13 cellular contexts compared by ENCODE assay signal in the genomic region with DNA sequence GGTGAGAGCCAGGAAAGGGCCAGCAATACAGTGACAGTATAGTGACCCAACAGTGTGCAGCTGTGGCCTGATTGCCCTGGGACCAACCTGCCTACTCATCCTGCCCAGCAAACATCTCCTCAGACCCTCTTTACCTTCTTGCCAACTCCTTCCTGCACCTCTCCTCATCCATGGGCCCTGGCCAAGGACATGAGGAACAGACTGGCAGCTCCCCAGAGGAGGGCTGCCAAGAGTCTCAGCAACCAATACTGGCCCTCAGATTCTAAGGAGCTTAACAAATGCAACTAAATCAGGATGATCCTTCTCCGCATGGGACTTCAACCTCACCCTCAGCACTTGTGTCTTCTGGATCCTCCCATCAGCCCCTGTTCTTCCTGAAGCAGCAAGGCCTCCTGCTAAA.
DNase-seq lines count a peak whose midpoint lies in the region; ATAC-seq and TF ChIP-seq lines count a peak whose summit lies in the region.
"Had no signal": no experiment of that assay in that cellular context is flagged by ENCODE, and none has a peak within 500 bp of the region (broad histone marks: within the 10 kb centered on the region; RNA-seq: fewer than 3 reads in every experiment).

No MANE protein-coding gene starts in this region.

- no peak for TF ChIP-seq EP300 in transverse colon (IDR thresholded peaks at IDR 0.05; ENCODE audit: low read depth)

- intact Hi-C loops in cardiac septum (cut with DNase I) (no loop called here), transverse colon (cut with DNase I; ENCODE audit: low total_unique reads) (no loop called here)

- H3K4me3 ChIP-seq in WERI-Rb-1 (ENCODE audit: low read depth, low read length) (no peak overlapping the region), transverse colon (no peak overlapping the region)
- H3K4me3 ChIP-seq: GM23248 had no signal

- peak overlapping the region; percentile 85 for H3K27ac ChIP-seq in WERI-Rb-1
- H3K27ac ChIP-seq in transverse colon: peak overlapping the region; percentile 78 to 83 (median 79)
- H3K27ac ChIP-seq: GM23248 had no signal

- ATAC-seq in HG03457 (IDR thresholded peaks at IDR 0.05; ENCODE audit: unreplicated experiment) (no peak), GM18868 (IDR thresholded peaks at IDR 0.05; ENCODE audit: unreplicated experiment) (no peak)
- ATAC-seq: activated T-cell treated with anti-CD3 and anti-CD28 coated beads, Interleukin-2, amount 50 U/mL, for 4 hours had no signal

- no peak for TF ChIP-seq CTCF in WERI-Rb-1 (IDR thresholded peaks at IDR 0.05; ENCODE audit: low read depth, low read length)
- no peak for TF ChIP-seq CTCF in transverse colon (IDR thresholded peaks at IDR 0.05)

- H3K36me3 ChIP-seq in WERI-Rb-1 (peaks cover 6% of the 10 kb centered on the region; the same call in 1 of the 2 replicates), transverse colon (no peaks in the 10 kb centered on the region)
- H3K36me3 ChIP-seq: BE2C had no signal

- peaks cover 47 to 74% (median 57%) of the 10 kb centered on the region in 4 donors for H3K4me1 ChIP-seq in transverse colon
- H3K4me1 ChIP-seq: BE2C had no signal

- H3K9me3 ChIP-seq in WERI-Rb-1 (ENCODE audit: severe bottlenecking) (no peaks in the 10 kb centered on the region), transverse colon (no peaks in the 10 kb centered on the region)
- H3K9me3 ChIP-seq: BE2C had no signal

- DNase-seq in WERI-Rb-1: peak; percentile 84
- DNase-seq in cardiac septum (ENCODE audit: low spot score): peak; percentile 72
- DNase-seq in myocyte (ENCODE audit: low read depth): peak; percentile 52
- no peak for DNase-seq in transverse colon
- DNase-seq in NCI-H146 treated with DMSO at 0.1 percent for 48 hours (lab: John Stamatoyannopoulos, UW; ENCODE audit: unreplicated experiment): no peak
- DNase-seq: activated T-cell treated with anti-CD3 and anti-CD28 coated beads, Interleukin-2, amount 50 U/mL, for 4 hours; BE2C; DMS53; GM23248; NCI-H1092 treated with DMSO at 0.1 percent for 48 hours; NCI-H226 had no signal

- TF ChIP-seq POLR2A in transverse colon (IDR thresholded peaks at IDR 0.05): no peak

- in situ Hi-C loops in transverse colon (cut with MboI; ENCODE audit: low pct_ligation_motif_present in 1 of 4, low pct_unique_long_range_greater_than_20kb in 1 of 4, low sequenced_read_pairs in 3 of 4): no loop called here

- no peaks in the 10 kb centered on the region for H3K27me3 ChIP-seq in WERI-Rb-1 (ENCODE audit: insufficient read depth, low read depth, severe bottlenecking)
- no peaks in the 10 kb centered on the region for H3K27me3 ChIP-seq in transverse colon
- H3K27me3 ChIP-seq: BE2C had no signal

- WGBS in transverse colon (ENCODE audit: low coverage in 1 of 2), 2 donors: 62% methylated on average over 1 of the region's 1 CpG; no CpG with 5 or more reads in 1 of the 2 donors

Comparison
In these comparisons a context has a peak if more than half of its experiments do, and no peak if none do; other contexts are left out.
1. DNase-seq: peak in WERI-Rb-1 (single experiment), cardiac septum (single experiment) and myocyte (single experiment); none in transverse colon (single experiment) and NCI-H146 treated with DMSO at 0.1 percent for 48 hours (single experiment).